ENCODE assay signal across 1 cellular context in genomic region chr7:100483101-100483727, GRCh38.
TF ChIP-seq lines count a peak whose summit lies in the region.

No MANE protein-coding gene starts in this region.

TF ChIP-seq in HEK293, 187 proteins besides CTCF, POLR2A, EP300 and RAD21 (continued from another document and continues in another):
- TF ChIP-seq ZNF398 (tag by site-specific recombination; IDR thresholded peaks at IDR 0.05) (peak; percentile 39; the same call in 1 of the 2 replicates), ZNF202 (tag by site-specific recombination; IDR thresholded peaks at IDR 0.05; ENCODE audit: borderline replicate concordance) (no peak), ZXDB (tag by site-specific recombination; IDR thresholded peaks at IDR 0.05) (0 out of 2 replicates have a peak, but pooled peaks have one; percentile 29), ZNF624 (tag by site-specific recombination; IDR thresholded peaks at IDR 0.05) (no peak), ZNF645 (tag by site-specific recombination; IDR thresholded peaks at IDR 0.05) (no peak), ZNF404 (tag by site-specific recombination; IDR thresholded peaks at IDR 0.05) (no peak), ATF2 (tag by site-specific recombination; IDR thresholded peaks at IDR 0.05; ENCODE audit: low read depth) (no peak), ZSCAN23 (tag by site-specific recombination; IDR thresholded peaks at IDR 0.05) (no peak), ZBTB7A (tag by site-specific recombination; IDR thresholded peaks at IDR 0.05; ENCODE audit: low read depth) (peak; percentile 88; the same call in 1 of the 2 replicates), PRDM2 (tag by site-specific recombination; IDR thresholded peaks at IDR 0.05; ENCODE audit: borderline replicate concordance) (no peak), SCRT1 (tag by site-specific recombination; IDR thresholded peaks at IDR 0.05; ENCODE audit: borderline replicate concordance) (no peak), ZNF747 (tag by site-specific recombination; IDR thresholded peaks at IDR 0.05) (no peak), OVOL3 (tag by site-specific recombination; IDR thresholded peaks at IDR 0.05) (no peak), TSHZ1 (tag by site-specific recombination; IDR thresholded peaks at IDR 0.05; ENCODE audit: borderline replicate concordance) (no peak; the same call in 1 of the 2 replicates), KLF1 (tag by site-specific recombination; IDR thresholded peaks at IDR 0.05) (peak; percentile 90; the same call in 1 of the 2 replicates), KLF8 (tag by site-specific recombination; IDR thresholded peaks at IDR 0.05) (peak; percentile 80; the same call in 1 of the 2 replicates), ZNF362 (tag by site-specific recombination; IDR thresholded peaks at IDR 0.05) (no peak), ZNF660 (tag by site-specific recombination; IDR thresholded peaks at IDR 0.05) (peak; percentile 76; the same call in 1 of the 2 replicates), ZNF16 (tag by site-specific recombination; IDR thresholded peaks at IDR 0.05; ENCODE audit: low read depth) (no peak), ZEB2 (tag by site-specific recombination; IDR thresholded peaks at IDR 0.05) (peak; percentile 96), BCL11B (tag by site-specific recombination; IDR thresholded peaks at IDR 0.05; ENCODE audit: low read depth) (peak; percentile 67; the same call in 1 of the 2 replicates), ZNF223 (tag by site-specific recombination; IDR thresholded peaks at IDR 0.05) (no peak), ZNF24 (tag by site-specific recombination; IDR thresholded peaks at IDR 0.05) (no peak), ZNF571 (tag by site-specific recombination; IDR thresholded peaks at IDR 0.05) (no peak), ZNF513 (tag by site-specific recombination; IDR thresholded peaks at IDR 0.05) (no peak; the same call in 1 of the 2 replicates), ZNF302 (tag by site-specific recombination; IDR thresholded peaks at IDR 0.05; ENCODE audit: low read depth) (no peak), ZNF26 (tag by site-specific recombination; IDR thresholded peaks at IDR 0.05) (no peak), ZSCAN5A (tag by site-specific recombination; IDR thresholded peaks at IDR 0.05) (peak; percentile 77; the same call in 1 of the 2 replicates), AEBP2 (tag by site-specific recombination; IDR thresholded peaks at IDR 0.05; ENCODE audit: borderline replicate concordance) (no peak), ZNF423 (tag by site-specific recombination; IDR thresholded peaks at IDR 0.05) (0 out of 2 replicates have a peak, but pooled peaks have one; percentile 14), ZNF521 (tag by site-specific recombination; IDR thresholded peaks at IDR 0.05) (no peak)
